Comparison of ENCODE assay signal across 1 cellular context in genomic region chr6:54063228-54063539, GRCh38.
TF ChIP-seq lines count a peak whose summit lies in the region.

No MANE protein-coding gene starts in this region.

TF ChIP-seq in HepG2, 621 proteins besides CTCF, POLR2A, EP300 and RAD21:
- TF ChIP-seq NPAS2 (CRISPR knock-in tag; IDR thresholded peaks at IDR 0.05; ENCODE audit: borderline replicate concordance) (no peak), GPBP1L1 (CRISPR knock-in tag; IDR thresholded peaks at IDR 0.05) (no peak), TCF12 (IDR thresholded peaks at IDR 0.05) (no peak), TCF12 (CRISPR knock-in tag; IDR thresholded peaks at IDR 0.05) (no peak), ZNF326 (CRISPR knock-in tag; IDR thresholded peaks at IDR 0.05; ENCODE audit: borderline replicate concordance) (no peak), HMGXB3 (CRISPR knock-in tag; IDR thresholded peaks at IDR 0.05; ENCODE audit: borderline replicate concordance) (no peak), BRF2 (CRISPR knock-in tag; IDR thresholded peaks at IDR 0.05) (no peak)
